ENCODE assay signal across 9 cellular contexts in the genomic region with DNA sequence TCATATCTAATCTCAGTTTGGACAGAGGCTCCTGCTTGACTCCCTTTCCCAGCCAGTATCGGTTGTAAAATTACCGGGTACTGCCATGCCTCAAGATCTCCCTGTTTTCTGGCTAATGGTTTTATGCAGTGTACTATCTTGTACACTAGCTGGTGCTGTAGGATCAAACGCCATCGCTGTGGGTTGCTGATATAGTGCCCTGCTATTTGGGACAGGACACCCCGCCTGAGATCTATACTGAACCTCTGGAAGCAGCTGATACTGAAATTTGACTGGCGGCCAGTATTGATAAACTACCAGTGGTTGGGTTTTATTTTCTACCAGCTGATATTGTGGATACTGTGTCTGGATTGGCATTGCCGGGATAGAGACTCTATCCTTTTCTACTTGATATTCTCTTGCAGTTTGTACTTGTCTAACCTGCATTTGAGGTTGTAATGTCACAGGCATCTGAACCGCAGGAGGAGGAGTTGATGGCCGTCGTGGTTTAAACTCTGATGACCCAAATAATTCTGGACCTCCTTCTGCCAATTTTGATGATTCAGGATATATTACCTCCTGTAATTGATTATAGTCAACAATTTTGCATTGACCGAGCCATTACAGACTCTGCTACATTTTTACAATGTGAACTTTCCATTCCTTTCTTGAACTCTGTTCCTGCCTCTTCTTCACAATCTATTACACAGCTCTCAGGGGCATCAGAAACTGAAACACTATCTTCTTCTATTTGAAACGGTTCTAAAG.
A peak's percentile ranks its signal among the peaks of the same experiment; 100 is the strongest.
DNase-seq lines count a peak whose midpoint lies in the region; ATAC-seq lines count a peak whose summit lies in the region.
"Had no signal": no experiment of that assay in that cellular context is flagged by ENCODE, and none has a peak within 500 bp of the region (broad histone marks: within the 10 kb centered on the region; RNA-seq: fewer than 3 reads in every experiment).

No MANE protein-coding gene starts in this region.

- H3K27me3 ChIP-seq in adipocyte (replicated peaks; ENCODE audit: control insufficient read depth, insufficient read depth, low read length), result no peaks in the 10 kb centered on the region

- ATAC-seq in HG02571 (IDR thresholded peaks at IDR 0.05; ENCODE audit: unreplicated experiment), result no peak

- no peak overlapping the region for H3K4me3 ChIP-seq in adipocyte (ENCODE audit: low read length)

- no peaks in the 10 kb centered on the region for H3K9me3 ChIP-seq in adipocyte (ENCODE audit: control insufficient read depth, low read length)

- H3K9ac ChIP-seq in adipocyte (ENCODE audit: low read length), result no peak overlapping the region

- peaks cover 14% of the 10 kb centered on the region for H3K4me1 ChIP-seq in adipocyte (ENCODE audit: control insufficient read depth, insufficient read depth, low read length)

- no peaks in the 10 kb centered on the region for H3K36me3 ChIP-seq in adipocyte (ENCODE audit: control insufficient read depth, insufficient read depth, low read length, severe bottlenecking)

- DNase-seq in COLO668 (lab: John Stamatoyannopoulos, UW; ENCODE audit: unreplicated experiment) (peak; percentile 2), HUDEP-2 (lab: John Stamatoyannopoulos, UW; ENCODE audit: unreplicated experiment in 76 of 76) (peak in 72 of 76 experiments; percentile 44 to 90 (median 70)), adipocyte (ENCODE audit: low read depth) (peak; percentile 47), left kidney (ENCODE audit: low read depth, low spot score) (peak; percentile 42), NCI-H510A treated with DMSO at 0.1 percent for 48 hours (lab: John Stamatoyannopoulos, UW) (no peak), NCI-H2227 (lab: John Stamatoyannopoulos, UW; ENCODE audit: unreplicated experiment) (no peak), pons (ENCODE audit: low spot score) (no peak)
- DNase-seq: midbrain had no signal

Comparison
In these comparisons a context has a peak if more than half of its experiments do, and no peak if none do; other contexts are left out.
1. DNase-seq: peak in COLO668 (single experiment), HUDEP-2 (72 of 76), adipocyte (single experiment) and left kidney (single experiment); none in NCI-H510A treated with DMSO at 0.1 percent for 48 hours (single experiment), NCI-H2227 (single experiment) and pons (single experiment).